ENCODE assay signal across 1 cellular context in genomic region chr17:34391241-34391640, GRCh38.
TF ChIP-seq lines count a peak whose summit lies in the region.

No MANE protein-coding gene starts in this region.

TF ChIP-seq in H1, 55 proteins besides CTCF, POLR2A, EP300 and RAD21:
- TF ChIP-seq MAFK (IDR thresholded peaks at IDR 0.05; ENCODE audit: low read depth, low read length) (peak; percentile 47; the same call in 1 of the 2 replicates), FOSL1 (IDR thresholded peaks at IDR 0.05; ENCODE audit: insufficient read depth, low read depth, low read length) (no peak), SP1 (IDR thresholded peaks at IDR 0.05; ENCODE audit: low read depth, low read length) (no peak)
